ENCODE assay signal across 1 cellular context in the genomic region with DNA sequence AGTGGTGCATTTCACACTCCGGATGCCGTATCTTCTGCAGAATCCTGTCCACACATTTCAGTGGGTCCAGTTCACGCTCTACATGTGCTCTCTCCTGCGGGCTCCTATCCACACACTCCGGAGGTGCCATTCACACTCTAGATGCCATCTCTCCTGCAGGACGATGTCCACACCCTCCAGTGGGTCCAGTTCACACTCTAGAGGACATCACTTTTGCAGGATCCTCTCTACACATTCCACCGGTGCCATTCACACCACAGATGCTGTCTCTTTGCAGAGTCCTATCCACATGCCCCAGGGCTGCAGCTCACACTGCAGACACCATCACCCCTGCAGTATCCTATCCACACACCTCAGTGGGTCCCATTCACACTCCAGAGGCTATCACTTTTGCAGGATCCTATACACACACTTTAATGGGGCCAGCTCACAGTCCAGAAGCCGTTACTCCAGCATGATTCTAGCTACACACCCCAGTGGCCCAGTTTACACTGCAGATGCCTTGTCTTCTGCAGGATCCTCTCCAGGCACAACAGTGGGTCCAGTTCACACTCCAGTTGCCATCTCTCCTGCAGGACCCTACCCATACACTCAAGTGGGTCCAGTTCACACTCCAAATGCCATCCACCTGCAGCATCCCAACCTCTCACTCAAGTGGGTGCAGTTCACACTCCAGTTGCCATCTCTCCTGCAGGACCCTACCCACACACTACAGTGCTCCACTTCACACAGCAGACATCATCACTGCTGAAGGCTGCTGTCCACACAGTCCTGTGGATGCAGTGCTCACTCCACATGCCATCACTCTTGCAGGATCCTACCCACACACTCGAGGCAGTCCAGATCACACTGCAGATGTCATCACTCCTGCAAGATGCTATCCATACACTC.
TF ChIP-seq lines count a peak whose summit lies in the region.

No MANE protein-coding gene starts in this region.

TF ChIP-seq in WTC11, 78 proteins besides CTCF, POLR2A, EP300 and RAD21:
- TF ChIP-seq, protein P1, sequence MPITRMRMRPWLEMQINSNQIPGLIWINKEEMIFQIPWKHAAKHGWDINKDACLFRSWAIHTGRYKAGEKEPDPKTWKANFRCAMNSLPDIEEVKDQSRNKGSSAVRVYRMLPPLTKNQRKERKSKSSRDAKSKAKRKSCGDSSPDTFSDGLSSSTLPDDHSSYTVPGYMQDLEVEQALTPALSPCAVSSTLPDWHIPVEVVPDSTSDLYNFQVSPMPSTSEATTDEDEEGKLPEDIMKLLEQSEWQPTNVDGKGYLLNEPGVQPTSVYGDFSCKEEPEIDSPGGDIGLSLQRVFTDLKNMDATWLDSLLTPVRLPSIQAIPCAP (CRISPR knock-in tag; IDR thresholded peaks at IDR 0.05): no peak
- TF ChIP-seq ZNF416 (CRISPR knock-in tag; IDR thresholded peaks at IDR 0.05) (no peak), ELF4 (CRISPR knock-in tag; IDR thresholded peaks at IDR 0.05; ENCODE audit: low read depth) (no peak), ZNF121 (CRISPR knock-in tag; IDR thresholded peaks at IDR 0.05) (no peak), CREB1 (CRISPR knock-in tag; IDR thresholded peaks at IDR 0.05) (no peak), SOX15 (CRISPR knock-in tag; IDR thresholded peaks at IDR 0.05) (no peak), NR2C2 (CRISPR knock-in tag; IDR thresholded peaks at IDR 0.05) (no peak), FOXJ3 (CRISPR knock-in tag; IDR thresholded peaks at IDR 0.05; ENCODE audit: borderline replicate concordance) (no peak), ZNF317 (CRISPR knock-in tag; IDR thresholded peaks at IDR 0.05; ENCODE audit: borderline replicate concordance, low read depth) (no peak), ZNF671 (CRISPR knock-in tag; IDR thresholded peaks at IDR 0.05) (no peak), GRHL2 (CRISPR knock-in tag; IDR thresholded peaks at IDR 0.05; ENCODE audit: insufficient replicate concordance, severe bottlenecking) (no peak)
- TF ChIP-seq, protein P2, sequence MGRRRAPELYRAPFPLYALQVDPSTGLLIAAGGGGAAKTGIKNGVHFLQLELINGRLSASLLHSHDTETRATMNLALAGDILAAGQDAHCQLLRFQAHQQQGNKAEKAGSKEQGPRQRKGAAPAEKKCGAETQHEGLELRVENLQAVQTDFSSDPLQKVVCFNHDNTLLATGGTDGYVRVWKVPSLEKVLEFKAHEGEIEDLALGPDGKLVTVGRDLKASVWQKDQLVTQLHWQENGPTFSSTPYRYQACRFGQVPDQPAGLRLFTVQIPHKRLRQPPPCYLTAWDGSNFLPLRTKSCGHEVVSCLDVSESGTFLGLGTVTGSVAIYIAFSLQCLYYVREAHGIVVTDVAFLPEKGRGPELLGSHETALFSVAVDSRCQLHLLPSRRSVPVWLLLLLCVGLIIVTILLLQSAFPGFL (CRISPR knock-in tag; IDR thresholded peaks at IDR 0.05; ENCODE audit: borderline replicate concordance): no peak
- TF ChIP-seq, protein P3, sequence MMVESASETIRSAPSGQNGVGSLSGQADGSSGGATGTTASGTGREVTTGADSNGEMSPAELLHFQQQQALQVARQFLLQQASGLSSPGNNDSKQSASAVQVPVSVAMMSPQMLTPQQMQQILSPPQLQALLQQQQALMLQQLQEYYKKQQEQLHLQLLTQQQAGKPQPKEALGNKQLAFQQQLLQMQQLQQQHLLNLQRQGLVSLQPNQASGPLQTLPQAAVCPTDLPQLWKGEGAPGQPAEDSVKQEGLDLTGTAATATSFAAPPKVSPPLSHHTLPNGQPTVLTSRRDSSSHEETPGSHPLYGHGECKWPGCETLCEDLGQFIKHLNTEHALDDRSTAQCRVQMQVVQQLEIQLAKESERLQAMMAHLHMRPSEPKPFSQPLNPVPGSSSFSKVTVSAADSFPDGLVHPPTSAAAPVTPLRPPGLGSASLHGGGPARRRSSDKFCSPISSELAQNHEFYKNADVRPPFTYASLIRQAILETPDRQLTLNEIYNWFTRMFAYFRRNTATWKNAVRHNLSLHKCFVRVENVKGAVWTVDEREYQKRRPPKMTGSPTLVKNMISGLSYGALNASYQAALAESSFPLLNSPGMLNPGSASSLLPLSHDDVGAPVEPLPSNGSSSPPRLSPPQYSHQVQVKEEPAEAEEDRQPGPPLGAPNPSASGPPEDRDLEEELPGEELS (CRISPR knock-in tag; IDR thresholded peaks at IDR 0.05): no peak
- TF ChIP-seq, protein P4, sequence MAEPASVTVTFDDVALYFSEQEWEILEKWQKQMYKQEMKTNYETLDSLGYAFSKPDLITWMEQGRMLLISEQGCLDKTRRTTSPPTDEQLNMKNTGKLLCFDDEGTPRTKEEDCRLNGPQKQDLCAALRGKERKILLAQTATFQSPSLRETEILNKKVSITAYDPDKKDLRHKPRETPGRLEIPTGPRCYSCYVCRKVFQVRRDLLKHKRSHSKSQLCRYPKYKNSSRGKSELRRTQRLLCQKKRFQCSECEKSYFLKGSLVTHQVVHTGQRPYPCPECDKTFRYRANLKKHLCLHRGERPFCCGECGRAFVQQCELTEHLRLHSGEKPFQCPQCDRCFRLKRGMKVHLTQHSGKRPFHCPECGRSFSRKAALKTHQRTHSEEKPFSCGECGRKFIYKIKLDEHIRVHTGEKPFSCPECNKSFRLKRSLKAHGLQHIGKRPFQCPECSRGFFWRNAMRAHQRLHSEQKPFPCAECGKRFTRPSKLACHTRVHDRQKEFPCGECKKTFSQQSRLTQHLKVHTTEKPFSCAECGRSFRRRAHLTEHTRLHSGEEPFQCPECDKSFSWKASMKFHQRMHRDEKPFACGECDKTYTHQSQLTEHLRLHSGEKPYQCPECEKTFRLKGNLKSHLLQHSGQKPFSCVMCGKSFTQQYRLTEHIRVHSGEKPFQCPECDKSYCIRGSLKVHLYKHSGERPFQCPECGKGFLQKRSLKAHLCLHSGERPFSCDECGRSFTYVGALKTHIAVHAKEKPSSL (CRISPR knock-in tag; conservative IDR thresholded peaks at IDR 0.05): no peak
TF ChIP-seq in WTC11: peak in this region for 0.
